Comparison of ENCODE assay signal across 25 cellular contexts in genomic region chr22:16933924-16934282, GRCh38.
DNase-seq lines count a peak whose midpoint lies in the region; ATAC-seq and TF ChIP-seq lines count a peak whose summit lies in the region.
"Had no signal": no experiment of that assay in that cellular context is flagged by ENCODE, and none has a peak within 500 bp of the region (broad histone marks: within the 10 kb centered on the region; RNA-seq: fewer than 3 reads in every experiment).

No MANE protein-coding gene starts in this region.

- H3K27me3 ChIP-seq in BLaER1 treated with 17β-estradiol and CSF1 and Interleukin-3, amounts not matched to agents 10 nM and 100 nM: no peaks in the 10 kb centered on the region
- H3K27me3 ChIP-seq in esophagus muscularis mucosa: peaks cover 0 to 32% (median 0%) of the 10 kb centered on the region in 4 donors
- no peaks in the 10 kb centered on the region for H3K27me3 ChIP-seq in foreskin keratinocyte
- H3K27me3 ChIP-seq in left lung: peaks cover 0 to 48% of the 10 kb centered on the region in 2 donors
- H3K27me3 ChIP-seq: BE2C had no signal

- no peak overlapping the region for H3K4me3 Mint-ChIP-seq in activated CD4-positive, alpha-beta T cell treated with anti-CD3 and anti-CD28 coated beads, Interleukin-2, amount 10 ng/mL, durations not matched to agents 24 days and 14 days
- H3K4me3 Mint-ChIP-seq: CD14-positive monocyte; CD4-positive, alpha-beta memory T cell; CD4-positive, CD25-positive, alpha-beta regulatory T cell; CD8-positive, alpha-beta memory T cell had no signal

- TF ChIP-seq EP300 in esophagus muscularis mucosa (IDR thresholded peaks at IDR 0.05): no peak

- ATAC-seq in foreskin keratinocyte (no peak), left lung (no peak)
- ATAC-seq: GM12878 had no signal

- H3K36me3 ChIP-seq in BLaER1 treated with 17β-estradiol and CSF1 and Interleukin-3, amounts not matched to agents 10 nM and 100 nM: no peaks in the 10 kb centered on the region
- H3K36me3 ChIP-seq in esophagus muscularis mucosa (no peaks in the 10 kb centered on the region), left lung (no peaks in the 10 kb centered on the region)
- H3K36me3 ChIP-seq: BE2C had no signal

- no peak overlapping the region for H3K27ac Mint-ChIP-seq in activated CD4-positive, alpha-beta T cell treated with anti-CD3 and anti-CD28 coated beads, Interleukin-2, amount 10 ng/mL, durations not matched to agents 24 days and 14 days
- H3K27ac Mint-ChIP-seq: CD4-positive, alpha-beta memory T cell; CD4-positive, CD25-positive, alpha-beta regulatory T cell; CD8-positive, alpha-beta memory T cell had no signal

- TF ChIP-seq POLR2A in esophagus muscularis mucosa (IDR thresholded peaks at IDR 0.05; ENCODE audit: low read depth): no peak

- no peaks in the 10 kb centered on the region for H3K9me3 Mint-ChIP-seq in activated CD4-positive, alpha-beta T cell treated with anti-CD3 and anti-CD28 coated beads, Interleukin-2, amount 10 ng/mL, durations not matched to agents 24 days and 14 days
- H3K9me3 Mint-ChIP-seq: CD4-positive, alpha-beta memory T cell; CD4-positive, CD25-positive, alpha-beta regulatory T cell; CD8-positive, alpha-beta memory T cell had no signal

- H3K4me2 ChIP-seq in BLaER1 treated with 17β-estradiol and CSF1 and Interleukin-3, amounts not matched to agents 10 nM and 100 nM: peak overlapping the region in 7 of 11 experiments; percentile 7 to 50 (median 38); a peak in 8 of 22 replicates

- DNase-seq in NCI-H2171 treated with DMSO at 0.1 percent for 48 hours (lab: John Stamatoyannopoulos, UW) (peak; percentile 10), NCI-H2171 (lab: John Stamatoyannopoulos, UW) (no peak), esophagus muscularis mucosa (ENCODE audit: extremely low spot score) (peak; percentile 47), islet precursor cell (peak; percentile 64), foreskin keratinocyte (no peak), left lung (no peak)
- DNase-seq in activated CD4-positive, alpha-beta T cell treated with anti-CD3 and anti-CD28 coated beads, Interleukin-2, amount 10 ng/mL, durations not matched to agents 24 days and 14 days: no peak
- DNase-seq: 8988T; ACHN; BE2C; C1 segment of cervical spinal cord; CD4-positive, alpha-beta memory T cell; CD4-positive, CD25-positive, alpha-beta regulatory T cell; CD8-positive, alpha-beta memory T cell; COR-L47; DMS 273 treated with DMSO at 0.1 percent for 48 hours; DMS153; DMS53; DMS79; DND-41; EL; GDM1 had no signal

- no peak overlapping the region for H3K27ac ChIP-seq in BLaER1 treated with 17β-estradiol and CSF1 and Interleukin-3, amounts not matched to agents 10 nM and 100 nM
- H3K27ac ChIP-seq in esophagus muscularis mucosa (replicated peaks in 1 of 4) (no peak overlapping the region), foreskin keratinocyte (no peak overlapping the region), left lung (no peak overlapping the region)

- no peak overlapping the region for H3K9ac ChIP-seq in BLaER1 treated with 17β-estradiol and CSF1 and Interleukin-3, amounts not matched to agents 10 nM and 100 nM

- H4K20me1 ChIP-seq in BLaER1 treated with 17β-estradiol and CSF1 and Interleukin-3, amounts not matched to agents 10 nM and 100 nM: no peaks in the 10 kb centered on the region

- H3K9me3 ChIP-seq in BLaER1 treated with 17β-estradiol and CSF1 and Interleukin-3, amounts not matched to agents 10 nM and 100 nM (replicated peaks in 1 of 11): no peaks in the 10 kb centered on the region
- no peaks in the 10 kb centered on the region for H3K9me3 ChIP-seq in esophagus muscularis mucosa
- H3K9me3 ChIP-seq in left lung: no peaks in the 10 kb centered on the region
- H3K9me3 ChIP-seq: BE2C had no signal

- H3K27me3 Mint-ChIP-seq in activated CD4-positive, alpha-beta T cell treated with anti-CD3 and anti-CD28 coated beads, Interleukin-2, amount 10 ng/mL, durations not matched to agents 24 days and 14 days: peaks cover 16% of the 10 kb centered on the region

- TF ChIP-seq CTCF in esophagus muscularis mucosa (IDR thresholded peaks at IDR 0.05) (no peak), foreskin keratinocyte (conservative IDR thresholded peaks at IDR 0.05) (no peak), left lung (IDR thresholded peaks at IDR 0.05) (no peak)

- H3K4me3 ChIP-seq in BLaER1 treated with 17β-estradiol and CSF1 and Interleukin-3, amounts not matched to agents 10 nM and 100 nM: no peak overlapping the region
- H3K4me3 ChIP-seq in esophagus muscularis mucosa: no peak overlapping the region
- H3K4me3 ChIP-seq in left lung: no peak overlapping the region
- H3K4me3 ChIP-seq: GM12878 had no signal

- 43% methylated on average over 1 of the region's 4 CpGs for WGBS in esophagus muscularis mucosa

- H3K4me1 Mint-ChIP-seq in activated CD4-positive, alpha-beta T cell treated with anti-CD3 and anti-CD28 coated beads, Interleukin-2, amount 10 ng/mL, durations not matched to agents 24 days and 14 days: no peaks in the 10 kb centered on the region
- H3K4me1 Mint-ChIP-seq: CD14-positive monocyte; CD4-positive, alpha-beta memory T cell; CD4-positive, CD25-positive, alpha-beta regulatory T cell; CD8-positive, alpha-beta memory T cell had no signal

- no peaks in the 10 kb centered on the region for H3K36me3 Mint-ChIP-seq in activated CD4-positive, alpha-beta T cell treated with anti-CD3 and anti-CD28 coated beads, Interleukin-2, amount 10 ng/mL, durations not matched to agents 24 days and 14 days (ENCODE audit: low read depth)
- H3K36me3 Mint-ChIP-seq: CD14-positive monocyte; CD4-positive, alpha-beta memory T cell; CD4-positive, CD25-positive, alpha-beta regulatory T cell; CD8-positive, alpha-beta memory T cell had no signal

- H3K4me1 ChIP-seq in BLaER1 treated with 17β-estradiol and CSF1 and Interleukin-3, amounts not matched to agents 10 nM and 100 nM: peaks cover 0 to 21% (median 11%) of the 10 kb centered on the region in 10 experiments; a peak in 10 of 20 replicates
- no peaks in the 10 kb centered on the region for H3K4me1 ChIP-seq in esophagus muscularis mucosa
- no peaks in the 10 kb centered on the region for H3K4me1 ChIP-seq in foreskin keratinocyte
- H3K4me1 ChIP-seq in left lung: no peaks in the 10 kb centered on the region
- H3K4me1 ChIP-seq: BE2C had no signal

- intact Hi-C loops in esophagus muscularis mucosa (cut with DNase I) (no loop called here), left lung (cut with DNase I) (no loop called here)
- intact Hi-C loops in activated CD4-positive, alpha-beta T cell treated with anti-CD3 and anti-CD28 coated beads, Interleukin-2, amount 10 ng/mL, durations not matched to agents 24 days and 14 days (cut with micrococcal nuclease): no loop called here

Comparison
In these comparisons a context has a peak if more than half of its experiments do, and no peak if none do; other contexts are left out.
1. DNase-seq: peak in NCI-H2171 treated with DMSO at 0.1 percent for 48 hours (single experiment), esophagus muscularis mucosa (single experiment) and islet precursor cell (single experiment); none in NCI-H2171 (single experiment), activated CD4-positive, alpha-beta T cell treated with anti-CD3 and anti-CD28 coated beads, Interleukin-2, amount 10 ng/mL, durations not matched to agents 24 days and 14 days (single experiment), foreskin keratinocyte (0 of 2) and left lung (0 of 2).